2 cellular contexts compared by ENCODE assay signal in genomic region chr2:129806317-129806716, GRCh38.
TF ChIP-seq lines count a peak whose summit lies in the region.

No MANE protein-coding gene starts in this region.

TF ChIP-seq in WTC11, 78 proteins besides CTCF, POLR2A, EP300 and RAD21 (continued from another document):
- TF ChIP-seq, protein P1, sequence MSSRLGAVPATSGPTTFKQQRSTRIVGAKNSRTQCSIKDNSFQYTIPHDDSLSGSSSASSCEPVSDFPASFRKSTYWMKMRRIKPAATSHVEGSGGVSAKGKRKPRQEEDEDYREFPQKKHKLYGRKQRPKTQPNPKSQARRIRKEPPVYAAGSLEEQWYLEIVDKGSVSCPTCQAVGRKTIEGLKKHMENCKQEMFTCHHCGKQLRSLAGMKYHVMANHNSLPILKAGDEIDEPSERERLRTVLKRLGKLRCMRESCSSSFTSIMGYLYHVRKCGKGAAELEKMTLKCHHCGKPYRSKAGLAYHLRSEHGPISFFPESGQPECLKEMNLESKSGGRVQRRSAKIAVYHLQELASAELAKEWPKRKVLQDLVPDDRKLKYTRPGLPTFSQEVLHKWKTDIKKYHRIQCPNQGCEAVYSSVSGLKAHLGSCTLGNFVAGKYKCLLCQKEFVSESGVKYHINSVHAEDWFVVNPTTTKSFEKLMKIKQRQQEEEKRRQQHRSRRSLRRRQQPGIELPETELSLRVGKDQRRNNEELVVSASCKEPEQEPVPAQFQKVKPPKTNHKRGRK (CRISPR knock-in tag; IDR thresholded peaks at IDR 0.05; ENCODE audit: borderline replicate concordance): no peak
- no peak for TF ChIP-seq ZNF232 (CRISPR knock-in tag; IDR thresholded peaks at IDR 0.05)
- TF ChIP-seq ZNF416 (CRISPR knock-in tag; IDR thresholded peaks at IDR 0.05): no peak
- TF ChIP-seq ARID4B (CRISPR knock-in tag; IDR thresholded peaks at IDR 0.05; ENCODE audit: borderline replicate concordance): no peak
- TF ChIP-seq SMAD3 (CRISPR knock-in tag; IDR thresholded peaks at IDR 0.05; ENCODE audit: borderline replicate concordance): no peak
- TF ChIP-seq JUN (CRISPR knock-in tag; IDR thresholded peaks at IDR 0.05): no peak
- no peak for TF ChIP-seq ZNF121 (CRISPR knock-in tag; IDR thresholded peaks at IDR 0.05)

TF ChIP-seq in SK-N-SH treated with all-trans-retinoic acid at 6 μM for 48 hours, 23 proteins besides CTCF, POLR2A, EP300 and RAD21 (continued from another document):
- TF ChIP-seq, protein P2, sequence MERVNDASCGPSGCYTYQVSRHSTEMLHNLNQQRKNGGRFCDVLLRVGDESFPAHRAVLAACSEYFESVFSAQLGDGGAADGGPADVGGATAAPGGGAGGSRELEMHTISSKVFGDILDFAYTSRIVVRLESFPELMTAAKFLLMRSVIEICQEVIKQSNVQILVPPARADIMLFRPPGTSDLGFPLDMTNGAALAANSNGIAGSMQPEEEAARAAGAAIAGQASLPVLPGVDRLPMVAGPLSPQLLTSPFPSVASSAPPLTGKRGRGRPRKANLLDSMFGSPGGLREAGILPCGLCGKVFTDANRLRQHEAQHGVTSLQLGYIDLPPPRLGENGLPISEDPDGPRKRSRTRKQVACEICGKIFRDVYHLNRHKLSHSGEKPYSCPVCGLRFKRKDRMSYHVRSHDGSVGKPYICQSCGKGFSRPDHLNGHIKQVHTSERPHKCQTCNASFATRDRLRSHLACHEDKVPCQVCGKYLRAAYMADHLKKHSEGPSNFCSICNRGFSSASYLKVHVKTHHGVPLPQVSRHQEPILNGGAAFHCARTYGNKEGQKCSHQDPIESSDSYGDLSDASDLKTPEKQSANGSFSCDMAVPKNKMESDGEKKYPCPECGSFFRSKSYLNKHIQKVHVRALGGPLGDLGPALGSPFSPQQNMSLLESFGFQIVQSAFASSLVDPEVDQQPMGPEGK (CRISPR knock-in tag; IDR thresholded peaks at IDR 0.05; ENCODE audit: borderline replicate concordance): no peak
- TF ChIP-seq PPARA (CRISPR knock-in tag; IDR thresholded peaks at IDR 0.05; ENCODE audit: borderline replicate concordance) (no peak), RARB (CRISPR knock-in tag; IDR thresholded peaks at IDR 0.05) (no peak), ZNF70 (CRISPR knock-in tag; IDR thresholded peaks at IDR 0.05) (no peak), ESRRG (CRISPR knock-in tag; IDR thresholded peaks at IDR 0.05) (no peak), OSR1 (CRISPR knock-in tag; IDR thresholded peaks at IDR 0.05) (no peak), POU6F1 (CRISPR knock-in tag; IDR thresholded peaks at IDR 0.05; ENCODE audit: borderline replicate concordance, low read depth) (no peak), ZFP3 (CRISPR knock-in tag; IDR thresholded peaks at IDR 0.05) (no peak), GLIS3 (CRISPR knock-in tag; IDR thresholded peaks at IDR 0.05) (no peak), ZNF8 (CRISPR knock-in tag; IDR thresholded peaks at IDR 0.05) (no peak), ISL1 (CRISPR knock-in tag; IDR thresholded peaks at IDR 0.05) (no peak), TCF4 (CRISPR knock-in tag; IDR thresholded peaks at IDR 0.05; ENCODE audit: borderline replicate concordance) (no peak), TSHZ2 (CRISPR knock-in tag; IDR thresholded peaks at IDR 0.05) (no peak), CREB5 (CRISPR knock-in tag; IDR thresholded peaks at IDR 0.05; ENCODE audit: low read depth) (no peak), ZC3H10 (CRISPR knock-in tag; IDR thresholded peaks at IDR 0.05) (no peak), SNAI2 (CRISPR knock-in tag; IDR thresholded peaks at IDR 0.05) (no peak)
